Comparison of ENCODE assay signal across 31 cellular contexts in genomic region chr15:78921517-78921916, GRCh38. TPM values are rescaled to one million over a fixed set of nuclear protein-coding genes. Genes with fewer than 3 reads are reported as not detected.
DNase-seq lines count a peak whose midpoint lies in the region; ATAC-seq, FAIRE-seq and TF ChIP-seq lines count a peak whose summit lies in the region.
"Had no signal": no experiment of that assay in that cellular context is flagged by ENCODE, and none has a peak within 500 bp of the region (broad histone marks: within the 10 kb centered on the region; RNA-seq: fewer than 3 reads in every experiment).

No MANE protein-coding gene starts in this region.

- H3K36me3 ChIP-seq in HEK293 (ENCODE audit: control insufficient read depth in 2 of 2, insufficient read depth in 1 of 2, low read length in 2 of 2) = peaks cover 43 to 54% of the 10 kb centered on the region in 2 experiments

- POLR2A ChIA-PET in HEK293 (lab: Yijun Ruan, JAX) = no interaction called here

- H3K4me1 ChIP-seq in HEK293 (ENCODE audit: control insufficient read depth, insufficient read depth, low read length) = no peaks in the 10 kb centered on the region
- H3K4me1 ChIP-seq: BE2C, parathyroid adenoma, SJCRH30 had no signal

- no peaks in the 10 kb centered on the region for H3K27me3 Mint-ChIP-seq in activated naive CD4-positive, alpha-beta T cell treated with anti-CD3 and anti-CD28 coated beads for 36 hours (ENCODE audit: low read depth)
- H3K27me3 Mint-ChIP-seq in mesothelial cell of epicardium (ENCODE audit: low read depth) = no peaks in the 10 kb centered on the region
- H3K27me3 Mint-ChIP-seq: activated naive CD8-positive, alpha-beta T cell treated with anti-CD3 and anti-CD28 coated beads, Interleukin-2, amount 10 ng/mL, durations not matched to agents 7 days and 5 days had no signal

- H3K9me3 Mint-ChIP-seq in activated naive CD4-positive, alpha-beta T cell treated with anti-CD3 and anti-CD28 coated beads for 36 hours = no peaks in the 10 kb centered on the region
- no peaks in the 10 kb centered on the region for H3K9me3 Mint-ChIP-seq in mesothelial cell of epicardium
- H3K9me3 Mint-ChIP-seq: activated naive CD8-positive, alpha-beta T cell treated with anti-CD3 and anti-CD28 coated beads, Interleukin-2, amount 10 ng/mL, durations not matched to agents 7 days and 5 days; natural killer cell had no signal

- peaks cover 20% of the 10 kb centered on the region for H3K36me3 Mint-ChIP-seq in activated naive CD4-positive, alpha-beta T cell treated with anti-CD3 and anti-CD28 coated beads for 36 hours (ENCODE audit: low read depth)
- H3K36me3 Mint-ChIP-seq in mesothelial cell of epicardium = peaks cover 38% of the 10 kb centered on the region
- H3K36me3 Mint-ChIP-seq: natural killer cell had no signal

- H3K9me3 ChIP-seq in HEK293 (ENCODE audit: control insufficient read depth, insufficient read depth, low read depth, low read length) = no peaks in the 10 kb centered on the region
- H3K9me3 ChIP-seq: BE2C, gastroesophageal sphincter, left ventricle myocardium inferior, sigmoid colon, SJCRH30, stomach, tibial nerve had no signal

- DNase-seq in activated naive CD4-positive, alpha-beta T cell treated with anti-CD3 and anti-CD28 coated beads for 36 hours = no peak
- no peak for DNase-seq in activated naive CD4-positive, alpha-beta T cell treated with anti-CD3 and anti-CD28 coated beads, Interleukin-2, amount 50 U/mL, for 16 hours
- DNase-seq in mesothelial cell of epicardium (ENCODE audit: low spot score in 2 of 2, unreplicated experiment in 2 of 2) (no peak), urothelium cell line (ENCODE audit: low spot score) (no peak), NCI-H146 (lab: John Stamatoyannopoulos, UW) (no peak), SIG-M5 (lab: John Stamatoyannopoulos, UW) (no peak)
- DNase-seq: activated naive CD8-positive, alpha-beta T cell treated with anti-CD3 and anti-CD28 coated beads, Interleukin-2, amount 10 ng/mL, durations not matched to agents 7 days and 5 days; activated T-cell treated with anti-CD3 and anti-CD28 coated beads, Interleukin-2, amount 50 U/mL, for 48 hours; BE2C; dermis blood vessel endothelial cell; DMS53; GDM1; GOT3; left ventricle myocardium inferior; midbrain; natural killer cell; NCI-H1694 treated with DMSO at 0.1 percent for 48 hours; NCI-H2171 treated with DMSO at 0.1 percent for 48 hours; NCI-H526; sigmoid colon; SJCRH30; stomach had no signal

- no peak for TF ChIP-seq CTCF in HEK293 (tag by site-specific recombination; IDR thresholded peaks at IDR 0.05)
- no peak for TF ChIP-seq CTCF in mesothelial cell of epicardium (IDR thresholded peaks at IDR 0.05; ENCODE audit: unreplicated experiment)

- peak overlapping the region; percentile 41 for H3K27ac Mint-ChIP-seq in activated naive CD4-positive, alpha-beta T cell treated with anti-CD3 and anti-CD28 coated beads for 36 hours
- peak overlapping the region; percentile 32 for H3K27ac Mint-ChIP-seq in mesothelial cell of epicardium
- H3K27ac Mint-ChIP-seq: activated naive CD8-positive, alpha-beta T cell treated with anti-CD3 and anti-CD28 coated beads, Interleukin-2, amount 10 ng/mL, durations not matched to agents 7 days and 5 days; natural killer cell had no signal

- H3K27ac ChIP-seq in HEK293 (ENCODE audit: extremely low read depth, low read depth, low read length) = no peak overlapping the region
- H3K27ac ChIP-seq: gastroesophageal sphincter, left ventricle myocardium inferior, parathyroid adenoma, SJCRH30 had no signal

- no peak overlapping the region for H3K4me3 Mint-ChIP-seq in activated naive CD4-positive, alpha-beta T cell treated with anti-CD3 and anti-CD28 coated beads for 36 hours
- H3K4me3 Mint-ChIP-seq in mesothelial cell of epicardium = no peak overlapping the region
- H3K4me3 Mint-ChIP-seq: activated naive CD8-positive, alpha-beta T cell treated with anti-CD3 and anti-CD28 coated beads, Interleukin-2, amount 10 ng/mL, durations not matched to agents 7 days and 5 days; natural killer cell had no signal

- peak; percentile 40 for FAIRE-seq in urothelium cell line (lab: Jason Lieb, UNC)
- FAIRE-seq: astrocyte, endometrium, islet of Langerhans, RCC 7860 had no signal

- no peak for ATAC-seq in GM18498 (IDR thresholded peaks at IDR 0.05; ENCODE audit: unreplicated experiment)
- ATAC-seq: gastroesophageal sphincter, natural killer cell had no signal

- CTCF ChIA-PET in activated naive CD4-positive, alpha-beta T cell treated with anti-CD3 and anti-CD28 coated beads for 36 hours (lab: Charles Lee) = interaction anchor here (1.7 kb wide), 1 partner anchor 13 kb away, joined by 5 read pairs; no protein-coding TSS in a partner anchor
- CTCF ChIA-PET in HEK293 (lab: Yijun Ruan, JAX) = interaction anchor here (0.6 to 2.6 kb wide), 7 partner anchors 9 to 468 kb away, joined by 3 to 9 read pairs (median 4); no protein-coding TSS in a partner anchor

- H3K4me3 ChIP-seq in HEK293 (ENCODE audit: low read depth, low read length) = no peak overlapping the region
- H3K4me3 ChIP-seq: gastroesophageal sphincter, left ventricle myocardium inferior, sigmoid colon, SJCRH30, stomach, tibial nerve had no signal

- no peaks in the 10 kb centered on the region for H3K4me1 Mint-ChIP-seq in activated naive CD4-positive, alpha-beta T cell treated with anti-CD3 and anti-CD28 coated beads for 36 hours (ENCODE audit: low read depth)
- H3K4me1 Mint-ChIP-seq in mesothelial cell of epicardium = peaks cover 13% of the 10 kb centered on the region

- intact Hi-C loops in activated naive CD4-positive, alpha-beta T cell treated with anti-CD3 and anti-CD28 coated beads for 36 hours (cut with micrococcal nuclease) = no loop called here

TF ChIP-seq in HEK293, 187 proteins besides CTCF, POLR2A, EP300 and RAD21:
- peak; percentile 71 for TF ChIP-seq ZIC2 (tag by site-specific recombination; IDR thresholded peaks at IDR 0.05)
- no peak for TF ChIP-seq ZNF510 (tag by site-specific recombination; IDR thresholded peaks at IDR 0.05; ENCODE audit: insufficient replicate concordance)
- TF ChIP-seq HOXA7 (CRISPR knock-in tag; IDR thresholded peaks at IDR 0.05; ENCODE audit: borderline replicate concordance) = no peak
- no peak for TF ChIP-seq KLF16 (tag by site-specific recombination; IDR thresholded peaks at IDR 0.05)

RNA-seq across cellular contexts. Expression of gene CTSH, which starts 23.3 kb away (rescaled TPM):
- total RNA-seq in activated naive CD4-positive, alpha-beta T cell treated with anti-CD3 and anti-CD28 coated beads for 36 hours = 1 to 10 TPM; 4.7 to 5.1 TPM
- total RNA-seq in mesothelial cell of epicardium = 141 to 153 TPM (median 144 TPM) in 3 replicates

RNA-seq across cellular contexts. Expression of gene MORF4L1, which starts 48.8 kb away (rescaled TPM):
- 100 to 1,000 TPM; 299 to 338 TPM for total RNA-seq in activated naive CD4-positive, alpha-beta T cell treated with anti-CD3 and anti-CD28 coated beads for 36 hours
- total RNA-seq in mesothelial cell of epicardium = 414 to 450 TPM (median 444 TPM) in 3 replicates

Comparison
In these comparisons a context has a peak if more than half of its experiments do, and no peak if none do; other contexts are left out.
1. RNA of gene CTSH, which starts 23.3 kb away (total RNA-seq): 141 to 153 TPM in mesothelial cell of epicardium; 4.7 to 5.1 TPM in activated naive CD4-positive, alpha-beta T cell treated with anti-CD3 and anti-CD28 coated beads for 36 hours; every median in the first group is over 10 times any median in the second.